ENCODE assay signal across 8 cellular contexts in the genomic region with DNA sequence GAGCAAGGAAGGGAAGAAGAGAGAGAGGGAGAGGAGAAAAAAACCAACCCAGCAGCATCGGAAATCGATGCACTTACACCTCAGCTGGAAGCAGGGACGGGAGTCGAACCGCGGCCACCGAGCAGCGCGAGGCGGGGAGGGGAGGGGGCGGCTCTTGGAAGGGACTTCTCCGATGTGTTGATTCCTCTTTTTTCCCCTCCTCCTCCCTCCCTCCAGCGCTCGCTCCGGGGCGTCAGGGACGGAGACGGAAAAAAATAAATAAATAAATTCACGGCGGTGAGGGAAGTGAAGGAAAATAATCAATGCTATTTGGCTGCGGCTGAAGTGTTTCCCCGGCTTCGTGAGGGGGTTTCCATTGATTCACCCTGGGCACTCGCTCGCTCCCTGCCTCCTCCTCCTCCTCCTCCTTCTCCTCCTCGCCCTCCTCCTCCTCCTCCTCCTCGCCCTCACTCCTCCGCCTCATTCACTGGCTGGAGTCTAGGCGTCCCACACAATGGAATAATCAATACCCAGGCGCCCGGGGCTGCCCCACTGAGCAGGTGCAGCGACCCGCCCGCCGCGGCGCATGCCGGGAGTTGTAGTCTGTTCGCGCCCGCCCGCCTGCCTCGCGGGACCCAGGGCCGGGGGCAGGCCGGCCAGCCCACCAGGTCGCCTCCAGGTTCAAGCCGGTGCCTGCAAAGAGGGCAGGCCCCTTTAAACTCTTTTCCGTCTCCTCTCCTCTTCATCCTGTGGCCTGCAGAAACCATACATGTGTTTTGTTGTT. TPM values are rescaled to one million over a fixed set of nuclear protein-coding genes. Genes with fewer than 3 reads are reported as not detected.
DNase-seq lines count a peak whose midpoint lies in the region; ATAC-seq and TF ChIP-seq lines count a peak whose summit lies in the region.

A gene (minus strand): TSS at position 500 of the 763 bp plus-strand sequence. CDS start 16,440 bp downstream, outside the sequence.

- TF ChIP-seq RAD21 in Ishikawa (IDR thresholded peaks at IDR 0.05; ENCODE audit: low read depth): no peak

- TF ChIP-seq POLR2A in esophagus squamous epithelium (IDR thresholded peaks at IDR 0.05): no peak

- no peaks in the 10 kb centered on the region for H3K9me3 ChIP-seq in CD8-positive, alpha-beta T cell (ENCODE audit: low read length)
- H3K9me3 ChIP-seq in OCI-LY7 (ENCODE audit: low read length): no peaks in the 10 kb centered on the region
- H3K9me3 ChIP-seq in esophagus squamous epithelium: no peaks in the 10 kb centered on the region

- CTCF ChIA-PET in CD8-positive, alpha-beta T cell (lab: Charles Lee): interaction anchor here (0.8 to 1.8 kb wide), 5 partner anchors 11 to 73 kb away, joined by 3 to 6 read pairs (median 3); no protein-coding TSS in a partner anchor
- CTCF ChIA-PET in OCI-LY7 (lab: Charles Lee; ENCODE audit: unreplicated experiment): interaction anchor here (0.6 kb wide), 1 partner anchor 195 kb away, joined by 3 read pairs; no protein-coding TSS in a partner anchor

- peak; percentile 42 to 82 (median 67) for DNase-seq in CD8-positive, alpha-beta T cell
- DNase-seq in OCI-LY7 (ENCODE audit: low spot score) (peak; percentile 71), activated T-cell treated with anti-CD3 and anti-CD28 coated beads for 4 hours (peak; percentile 84), esophagus squamous epithelium (lab: John Stamatoyannopoulos, UW) (no peak), naive B cell (peak; percentile 67)
- DNase-seq in stimulated activated CD8-positive, alpha-beta memory T cell treated with anti-CD3 and anti-CD28 coated beads, Interleukin-7, amount 100 ng/mL, for 4 hours (ENCODE audit: low read depth in 2 of 2): peak; percentile 80 to 83

- H4K20me1 ChIP-seq in OCI-LY7 (ENCODE audit: insufficient read depth, low read length): no peaks in the 10 kb centered on the region; the same call in 1 of the 2 replicates

- H3K79me2 ChIP-seq in OCI-LY7 (ENCODE audit: insufficient read depth, low read depth, low read length): peaks cover 3% of the 10 kb centered on the region; the same call in 1 of the 2 replicates

- peaks cover 18% of the 10 kb centered on the region for H3K4me1 Mint-ChIP-seq in CD8-positive, alpha-beta T cell (ENCODE audit: low read depth)
- peaks cover 17 to 24% (median 19%) of the 10 kb centered on the region in 3 donors for H3K4me1 Mint-ChIP-seq in naive B cell

- no peaks in the 10 kb centered on the region for H3K36me3 ChIP-seq in CD8-positive, alpha-beta T cell (ENCODE audit: insufficient read depth, low read length)
- H3K36me3 ChIP-seq in OCI-LY7 (ENCODE audit: insufficient read depth, low read length): no peaks in the 10 kb centered on the region
- no peaks in the 10 kb centered on the region for H3K36me3 ChIP-seq in esophagus squamous epithelium

- H3K9me2 ChIP-seq in OCI-LY7 (ENCODE audit: insufficient read depth, low read length): no peaks in the 10 kb centered on the region

- H3K4me3 Mint-ChIP-seq in CD8-positive, alpha-beta T cell: no peak within 1 kb of the TSS
- peak within 1 kb of the TSS in 1 of 8 donors; percentile 29 for H3K4me3 Mint-ChIP-seq in naive B cell

- intact Hi-C loops in CD8-positive, alpha-beta T cell (cut with DNase I, micrococcal nuclease): loop anchor here (1.0 to 10.0 kb wide), 6 partner anchors 15 to 883 kb away; a partner anchor contains a TSS
- intact Hi-C loops in OCI-LY7 (cut with micrococcal nuclease; ENCODE audit: unreplicated experiment): loop anchor here (10.0 kb wide), 1 partner anchor 893 kb away; a partner anchor contains a TSS
- intact Hi-C loops in esophagus squamous epithelium (cut with DNase I): no loop called here

- peak within 1 kb of the TSS; percentile 13 for H3K27ac ChIP-seq in CD8-positive, alpha-beta T cell (ENCODE audit: low read depth, low read length)
- H3K27ac ChIP-seq in OCI-LY7 (ENCODE audit: low read depth, low read length, poor library complexity, severe bottlenecking) (no peak within 1 kb of the TSS), esophagus squamous epithelium (peak within 1 kb of the TSS; percentile 37 to 60 (median 44))

- no peaks in the 10 kb centered on the region for H3K27me3 Mint-ChIP-seq in CD8-positive, alpha-beta T cell (ENCODE audit: low read depth)
- H3K27me3 Mint-ChIP-seq in naive B cell: no peaks in the 10 kb centered on the region

- TF ChIP-seq EP300 in Ishikawa (IDR thresholded peaks at IDR 0.05; ENCODE audit: borderline replicate concordance): no peak

- peak within 1 kb of the TSS; percentile 89 for H2AFZ ChIP-seq in OCI-LY7 (ENCODE audit: low read length)

- TF ChIP-seq CTCF in CD8-positive, alpha-beta T cell (IDR thresholded peaks at IDR 0.05): no peak
- TF ChIP-seq CTCF in OCI-LY7 (conservative IDR thresholded peaks at IDR 0.05; ENCODE audit: low read length): no peak
- no peak for TF ChIP-seq CTCF in esophagus squamous epithelium (IDR thresholded peaks at IDR 0.05)

- H3K4me2 ChIP-seq in OCI-LY7 (ENCODE audit: low read length): peak within 1 kb of the TSS; percentile 99

- BruUV-seq in OCI-LY7 (replicated peaks; lab: Mats Ljungman, UMichigan): no TSS peak

- peaks cover 2% of the 10 kb centered on the region for H3K36me3 Mint-ChIP-seq in CD8-positive, alpha-beta T cell
- H3K36me3 Mint-ChIP-seq in naive B cell: no peaks in the 10 kb centered on the region

- POLR2A ChIA-PET in CD8-positive, alpha-beta T cell (lab: Charles Lee): interaction anchor here (0.6 kb wide), 1 partner anchor 9 kb away, joined by 3 read pairs; no protein-coding TSS in a partner anchor
- POLR2A ChIA-PET in OCI-LY7 (lab: Charles Lee): no interaction called here

- peak within 1 kb of the TSS; percentile 80 for H3K4me3 ChIP-seq in CD8-positive, alpha-beta T cell (ENCODE audit: low read depth, low read length)
- peak within 1 kb of the TSS; percentile 80 for H3K4me3 ChIP-seq in OCI-LY7 (ENCODE audit: low read depth, low read length, poor library complexity, severe bottlenecking)
- H3K4me3 ChIP-seq in esophagus squamous epithelium: peak within 1 kb of the TSS; percentile 47 to 70 (median 58)

- peak; percentile 48 for ATAC-seq in CD8-positive, alpha-beta T cell
- ATAC-seq in GM21423 (IDR thresholded peaks at IDR 0.05; ENCODE audit: unreplicated experiment) (peak; percentile 43), naive B cell (ENCODE audit: low read depth in 2 of 2) (peak; percentile 48 to 53)

- 0 to 1% methylated on average over 27 to 38 of the region's 49 CpGs for WGBS in esophagus squamous epithelium, 2 donors

- H3K9me3 Mint-ChIP-seq in CD8-positive, alpha-beta T cell: no peaks in the 10 kb centered on the region
- no peaks in the 10 kb centered on the region for H3K9me3 Mint-ChIP-seq in naive B cell

- no peaks in the 10 kb centered on the region for H3K27me3 ChIP-seq in CD8-positive, alpha-beta T cell (ENCODE audit: insufficient read depth, low read length)
- peaks cover 0 to 21% (median 0%) of the 10 kb centered on the region in 4 donors for H3K27me3 ChIP-seq in esophagus squamous epithelium

- H3K27ac Mint-ChIP-seq in CD8-positive, alpha-beta T cell: peak within 1 kb of the TSS; percentile 81
- H3K27ac Mint-ChIP-seq in naive B cell: peak within 1 kb of the TSS; percentile 84 to 97 (median 94)

- H3K4me1 ChIP-seq in CD8-positive, alpha-beta T cell (ENCODE audit: insufficient read depth, low read length): peaks cover 19% of the 10 kb centered on the region
- H3K4me1 ChIP-seq in OCI-LY7 (ENCODE audit: insufficient read depth, low read length, poor library complexity, severe bottlenecking): peaks cover 21% of the 10 kb centered on the region
- peaks cover 15 to 31% (median 19%) of the 10 kb centered on the region in 3 donors for H3K4me1 ChIP-seq in esophagus squamous epithelium

TF ChIP-seq in Ishikawa, 13 proteins besides CTCF, POLR2A, EP300 and RAD21 (continues in another document):
- TF ChIP-seq CREB1 (IDR thresholded peaks at IDR 0.05; ENCODE audit: low read depth): no peak
- no peak for TF ChIP-seq EGR1 (IDR thresholded peaks at IDR 0.05)
- no peak for TF ChIP-seq FOXM1 (IDR thresholded peaks at IDR 0.05; ENCODE audit: borderline replicate concordance, low read depth)
- peak; percentile 35; the same call in 1 of the 2 replicates for TF ChIP-seq TAF1 (IDR thresholded peaks at IDR 0.05; ENCODE audit: low read depth)
- TF ChIP-seq ZBTB7A (IDR thresholded peaks at IDR 0.05; ENCODE audit: low read depth): peak; percentile 69
- TF ChIP-seq, protein P1, sequence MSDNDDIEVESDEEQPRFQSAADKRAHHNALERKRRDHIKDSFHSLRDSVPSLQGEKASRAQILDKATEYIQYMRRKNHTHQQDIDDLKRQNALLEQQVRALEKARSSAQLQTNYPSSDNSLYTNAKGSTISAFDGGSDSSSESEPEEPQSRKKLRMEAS (IDR thresholded peaks at IDR 0.05): peak; percentile 4; the same call in 1 of the 2 replicates
- TF ChIP-seq, protein P2, sequence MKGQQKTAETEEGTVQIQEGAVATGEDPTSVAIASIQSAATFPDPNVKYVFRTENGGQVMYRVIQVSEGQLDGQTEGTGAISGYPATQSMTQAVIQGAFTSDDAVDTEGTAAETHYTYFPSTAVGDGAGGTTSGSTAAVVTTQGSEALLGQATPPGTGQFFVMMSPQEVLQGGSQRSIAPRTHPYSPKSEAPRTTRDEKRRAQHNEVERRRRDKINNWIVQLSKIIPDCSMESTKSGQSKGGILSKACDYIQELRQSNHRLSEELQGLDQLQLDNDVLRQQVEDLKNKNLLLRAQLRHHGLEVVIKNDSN (IDR thresholded peaks at IDR 0.05): no peak
- TF ChIP-seq TCF12 (IDR thresholded peaks at IDR 0.05; ENCODE audit: low read depth): no peak; the same call in 1 of the 2 replicates

RNA-seq across cellular contexts. Expression of the gene that starts here (rescaled TPM):
- under 1 TPM; 0.24 to 0.25 TPM for total RNA-seq in CD8-positive, alpha-beta T cell
- 0.60 and 0.62 TPM in 2 replicates for total RNA-seq in OCI-LY7 (2014; rRNA removed; shearing (Covaris generic))
- total RNA-seq in OCI-LY7 (2022) (1.2 and 1.8 TPM in 2 replicates), esophagus squamous epithelium (under 1 TPM; under 0.01 to 0.42 (median 0.20) TPM)
- polyA plus RNA-seq in naive B cell (ENCODE audit: low read depth in 6 of 6): under 1 TPM in 3 of 6 donors, not detected in 3; 0.03 to 0.38 (median 0.04) TPM

Comparison
In these comparisons a context has a peak if more than half of its experiments do, and no peak if none do; other contexts are left out.
1. Peak in DNase-seq, ATAC-seq, H3K4me3 ChIP-seq and H3K27ac ChIP-seq in CD8-positive, alpha-beta T cell; RNA of the gene not detected or under 1 TPM.
2. Peak in DNase-seq and ATAC-seq in naive B cell; RNA of the gene not detected or under 1 TPM.